In the genomic region with DNA sequence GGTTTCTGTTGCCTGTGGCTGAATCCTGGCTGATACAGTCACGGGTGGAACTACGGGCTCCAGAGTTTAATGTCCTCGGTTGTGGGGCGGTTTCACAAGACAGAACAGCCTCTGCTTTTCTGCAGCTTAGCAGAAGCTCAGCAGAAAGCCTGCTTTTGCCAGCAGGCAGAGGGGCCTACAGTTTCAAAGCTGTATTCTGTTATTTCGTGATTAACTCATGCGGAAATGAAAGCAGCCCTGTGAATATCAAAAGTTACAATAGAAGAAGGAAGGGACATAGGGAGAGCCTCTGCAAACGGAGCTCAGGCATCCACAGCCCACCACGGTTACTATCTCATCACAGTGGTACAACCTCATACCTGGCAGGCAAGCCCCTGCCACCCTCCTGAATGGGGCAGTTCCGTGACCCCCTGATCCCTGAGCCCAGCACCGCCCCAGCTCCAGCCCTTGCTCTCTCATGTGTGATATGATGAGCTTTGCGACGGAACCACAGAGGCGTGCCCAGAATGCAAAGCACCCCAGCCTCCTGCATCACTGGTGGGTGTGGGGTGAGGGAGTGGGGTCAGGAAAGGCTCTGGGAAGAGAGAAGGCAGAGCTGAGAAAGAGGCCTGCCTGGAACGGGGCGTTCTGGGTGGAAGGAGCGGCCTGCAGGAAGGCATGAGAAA, we compare ENCODE assay signal across 1 cellular context.
TF ChIP-seq lines count a peak whose summit lies in the region.

No MANE protein-coding gene starts in this region.

TF ChIP-seq in SK-N-SH, 30 proteins besides CTCF, POLR2A, EP300 and RAD21 (continued from another document):
- TF ChIP-seq RXRA (IDR thresholded peaks at IDR 0.05; ENCODE audit: borderline replicate concordance, low read depth) (no peak), FOXJ3 (CRISPR knock-in tag; IDR thresholded peaks at IDR 0.05) (no peak), ELF1 (IDR thresholded peaks at IDR 0.05) (no peak), YY1 (IDR thresholded peaks at IDR 0.05; ENCODE audit: low read depth) (no peak), RCOR1 (IDR thresholded peaks at IDR 0.05; ENCODE audit: low read length) (no peak)
- TF ChIP-seq, protein P1, sequence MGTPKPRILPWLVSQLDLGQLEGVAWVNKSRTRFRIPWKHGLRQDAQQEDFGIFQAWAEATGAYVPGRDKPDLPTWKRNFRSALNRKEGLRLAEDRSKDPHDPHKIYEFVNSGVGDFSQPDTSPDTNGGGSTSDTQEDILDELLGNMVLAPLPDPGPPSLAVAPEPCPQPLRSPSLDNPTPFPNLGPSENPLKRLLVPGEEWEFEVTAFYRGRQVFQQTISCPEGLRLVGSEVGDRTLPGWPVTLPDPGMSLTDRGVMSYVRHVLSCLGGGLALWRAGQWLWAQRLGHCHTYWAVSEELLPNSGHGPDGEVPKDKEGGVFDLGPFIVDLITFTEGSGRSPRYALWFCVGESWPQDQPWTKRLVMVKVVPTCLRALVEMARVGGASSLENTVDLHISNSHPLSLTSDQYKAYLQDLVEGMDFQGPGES (IDR thresholded peaks at IDR 0.05; ENCODE audit: low read depth, low read length), result no peak
